15 cellular contexts compared by ENCODE assay signal in the genomic region with DNA sequence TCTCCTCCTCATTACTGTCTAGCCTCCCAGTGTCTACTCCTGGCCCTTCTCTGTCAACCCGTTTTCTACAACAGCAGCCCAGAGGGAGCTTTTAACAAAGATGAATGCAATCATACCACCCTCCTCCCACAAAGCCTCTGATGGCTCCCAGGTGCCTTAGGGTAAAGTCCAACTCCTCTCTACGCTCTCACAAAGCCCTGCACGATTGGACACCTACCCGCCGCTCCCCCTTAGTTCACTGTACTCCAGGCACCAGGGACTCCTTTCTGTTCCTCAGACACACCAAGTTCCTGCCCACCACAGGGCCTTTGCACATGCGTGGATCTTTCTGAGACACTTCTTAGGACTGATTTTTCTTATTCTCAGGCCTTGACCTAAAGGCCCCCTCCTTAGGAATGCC. TPM values are rescaled to one million over a fixed set of nuclear protein-coding genes. Genes with fewer than 3 reads are reported as not detected.
DNase-seq lines count a peak whose midpoint lies in the region; ATAC-seq and TF ChIP-seq lines count a peak whose summit lies in the region.
"Had no signal": no experiment of that assay in that cellular context is flagged by ENCODE, and none has a peak within 500 bp of the region (broad histone marks: within the 10 kb centered on the region; RNA-seq: fewer than 3 reads in every experiment).

No MANE protein-coding gene starts in this region.

- WGBS in esophagus squamous epithelium, 2 donors: 94 to 96% methylated on average over 6 of the region's 6 CpGs

- H3K36me3 Mint-ChIP-seq in activated CD8-positive, alpha-beta memory T cell treated with anti-CD3 and anti-CD28 coated beads, Interleukin-2, amount 10 ng/mL, durations not matched to agents 7 days and 5 days: peaks cover 5% of the 10 kb centered on the region
- peaks cover 80% of the 10 kb centered on the region for H3K36me3 Mint-ChIP-seq in stimulated activated effector memory CD8-positive, alpha-beta T cell treated with anti-CD3 and anti-CD28 coated beads, Interleukin-12 subunit alpha, Interleukin-12 subunit beta, amount 100 ng/mL, for 72 hours
- H3K36me3 Mint-ChIP-seq: CD14-positive monocyte had no signal

- H3K27me3 ChIP-seq in esophagus squamous epithelium: no peaks in the 10 kb centered on the region

- no peaks in the 10 kb centered on the region for H3K27me3 Mint-ChIP-seq in activated CD8-positive, alpha-beta memory T cell treated with anti-CD3 and anti-CD28 coated beads, Interleukin-2, amount 10 ng/mL, durations not matched to agents 7 days and 5 days

- H3K36me3 ChIP-seq in esophagus squamous epithelium: peaks cover 0 to 44% (median 6%) of the 10 kb centered on the region in 3 donors
- H3K36me3 ChIP-seq: HAP-1 had no signal

- no peaks in the 10 kb centered on the region for H3K9me3 ChIP-seq in esophagus squamous epithelium
- H3K9me3 ChIP-seq: HAP-1 had no signal

- CTCF ChIA-PET in activated CD8-positive, alpha-beta memory T cell treated with anti-CD3 and anti-CD28 coated beads, Interleukin-2, amount 10 ng/mL, durations not matched to agents 7 days and 5 days (lab: Charles Lee): interaction anchor here (0.8 to 5.0 kb wide), 20 partner anchors 9 to 222 kb away, joined by 3 to 74 read pairs (median 8); a partner anchor contains a TSS

- ATAC-seq in activated CD8-positive, alpha-beta memory T cell treated with anti-CD3 and anti-CD28 coated beads, Interleukin-2, amount 10 ng/mL, durations not matched to agents 7 days and 5 days: no peak
- ATAC-seq in left colon (peak; percentile 65), HG03460 (IDR thresholded peaks at IDR 0.05; ENCODE audit: unreplicated experiment) (no peak)
- ATAC-seq in stimulated activated effector memory CD8-positive, alpha-beta T cell treated with anti-CD3 and anti-CD28 coated beads, Interleukin-12 subunit alpha, Interleukin-12 subunit beta, amount 100 ng/mL, for 72 hours: no peak

- peaks cover 11% of the 10 kb centered on the region for H3K4me1 Mint-ChIP-seq in activated CD8-positive, alpha-beta memory T cell treated with anti-CD3 and anti-CD28 coated beads, Interleukin-2, amount 10 ng/mL, durations not matched to agents 7 days and 5 days
- H3K4me1 Mint-ChIP-seq in stimulated activated effector memory CD8-positive, alpha-beta T cell treated with anti-CD3 and anti-CD28 coated beads, Interleukin-12 subunit alpha, Interleukin-12 subunit beta, amount 100 ng/mL, for 72 hours: peaks cover 23% of the 10 kb centered on the region

- no peak for DNase-seq in activated CD8-positive, alpha-beta memory T cell treated with anti-CD3 and anti-CD28 coated beads, Interleukin-2, amount 10 ng/mL, durations not matched to agents 7 days and 5 days
- DNase-seq in activated CD8-positive, alpha-beta memory T cell treated with anti-CD3 and anti-CD28 coated beads for 24 hours: no peak
- DNase-seq in left colon (no peak), esophagus squamous epithelium (lab: John Stamatoyannopoulos, UW) (no peak)
- DNase-seq in stimulated activated effector memory CD8-positive, alpha-beta T cell treated with anti-CD3 and anti-CD28 coated beads, Interleukin-12 subunit alpha, Interleukin-12 subunit beta, amount 100 ng/mL, for 72 hours (ENCODE audit: low spot score in 2 of 2): no peak
- DNase-seq: KBM-7; NCI-H2107; NCI-H510A; NCI-H748 treated with DMSO at 0.1 percent for 48 hours; NK-92 treated with Interleukin-12 subunit alpha and Interleukin-12 subunit beta, amount 100 ng/mL, for 24 hours had no signal

- TF ChIP-seq POLR2A in esophagus squamous epithelium (IDR thresholded peaks at IDR 0.05): no peak

- H3K27ac Mint-ChIP-seq in activated CD8-positive, alpha-beta memory T cell treated with anti-CD3 and anti-CD28 coated beads, Interleukin-2, amount 10 ng/mL, durations not matched to agents 7 days and 5 days: peak overlapping the region; percentile 4
- H3K27ac Mint-ChIP-seq in stimulated activated effector memory CD8-positive, alpha-beta T cell treated with anti-CD3 and anti-CD28 coated beads, Interleukin-12 subunit alpha, Interleukin-12 subunit beta, amount 100 ng/mL, for 72 hours: peak overlapping the region; percentile 88

- H3K4me3 Mint-ChIP-seq in activated CD8-positive, alpha-beta memory T cell treated with anti-CD3 and anti-CD28 coated beads, Interleukin-2, amount 10 ng/mL, durations not matched to agents 7 days and 5 days: no peak overlapping the region
- H3K4me3 Mint-ChIP-seq in stimulated activated effector memory CD8-positive, alpha-beta T cell treated with anti-CD3 and anti-CD28 coated beads, Interleukin-12 subunit alpha, Interleukin-12 subunit beta, amount 100 ng/mL, for 72 hours: no peak overlapping the region
- H3K4me3 Mint-ChIP-seq: CD14-positive monocyte had no signal

- no peaks in the 10 kb centered on the region for H3K9me3 Mint-ChIP-seq in activated CD8-positive, alpha-beta memory T cell treated with anti-CD3 and anti-CD28 coated beads, Interleukin-2, amount 10 ng/mL, durations not matched to agents 7 days and 5 days (ENCODE audit: low read depth)
- H3K9me3 Mint-ChIP-seq in stimulated activated effector memory CD8-positive, alpha-beta T cell treated with anti-CD3 and anti-CD28 coated beads, Interleukin-12 subunit alpha, Interleukin-12 subunit beta, amount 100 ng/mL, for 72 hours: no peaks in the 10 kb centered on the region

- intact Hi-C loops in left colon (cut with DNase I, micrococcal nuclease): loop anchor here in 1 of 2 donors (5.0 kb wide), 1 partner anchor 97 kb away; no protein-coding TSS in a partner anchor
- intact Hi-C loops in esophagus squamous epithelium (cut with DNase I): no loop called here

- H3K4me1 ChIP-seq in esophagus squamous epithelium: peaks cover 3 to 15% (median 5%) of the 10 kb centered on the region in 3 donors
- H3K4me1 ChIP-seq: HAP-1 had no signal

- TF ChIP-seq CTCF in esophagus squamous epithelium (IDR thresholded peaks at IDR 0.05): no peak

- H3K4me3 ChIP-seq in esophagus squamous epithelium: no peak overlapping the region
- H3K4me3 ChIP-seq: HAP-1, SK-N-MC had no signal

- H3K27ac ChIP-seq in esophagus squamous epithelium: no peak overlapping the region
- H3K27ac ChIP-seq: 22Rv1, SK-N-MC had no signal

RNA-seq across cellular contexts. Expression of a gene that starts 17.4 kb away (rescaled TPM):
- 10 to 100 TPM; 19.7 to 20.2 TPM for total RNA-seq in activated CD8-positive, alpha-beta memory T cell treated with anti-CD3 and anti-CD28 coated beads, Interleukin-2, amount 10 ng/mL, durations not matched to agents 7 days and 5 days
- total RNA-seq in left colon: 1 to 10 TPM; 1.9 to 2.8 TPM
- 10 to 100 TPM in 1 of 4 donors, 1 to 10 TPM in 3; 3.5 to 10.9 (median 6.9) TPM for total RNA-seq in esophagus squamous epithelium

RNA-seq across cellular contexts. Expression of a gene that starts 23.5 kb away (rescaled TPM):
- 10 to 100 TPM; 34.4 to 47.9 TPM for total RNA-seq in activated CD8-positive, alpha-beta memory T cell treated with anti-CD3 and anti-CD28 coated beads, Interleukin-2, amount 10 ng/mL, durations not matched to agents 7 days and 5 days
- 1 to 10 TPM; 2.0 to 2.7 TPM for total RNA-seq in left colon
- total RNA-seq in esophagus squamous epithelium: 1 to 10 TPM in 2 of 4 donors, under 1 TPM in 2; 0.34 to 1.3 (median 0.91) TPM

RNA-seq across cellular contexts. Expression of a gene that starts 32.6 kb away (rescaled TPM):
- 1 to 10 TPM; 3.4 to 4.7 TPM for total RNA-seq in activated CD8-positive, alpha-beta memory T cell treated with anti-CD3 and anti-CD28 coated beads, Interleukin-2, amount 10 ng/mL, durations not matched to agents 7 days and 5 days
- total RNA-seq in left colon: 100 to 1,000 TPM; 145 to 152 TPM
- total RNA-seq in esophagus squamous epithelium: 10 to 100 TPM; 20.7 to 42.7 (median 28.8) TPM

RNA-seq across cellular contexts. Expression of a gene that starts 56.4 kb away (rescaled TPM):
- 10 to 100 TPM; 48.6 to 61.7 TPM for total RNA-seq in activated CD8-positive, alpha-beta memory T cell treated with anti-CD3 and anti-CD28 coated beads, Interleukin-2, amount 10 ng/mL, durations not matched to agents 7 days and 5 days
- total RNA-seq in left colon (10 to 100 TPM; 48.9 to 50.0 TPM), esophagus squamous epithelium (10 to 100 TPM; 58.8 to 86.8 (median 71.1) TPM)

Comparison
In these comparisons a context has a peak if more than half of its experiments do, and no peak if none do; other contexts are left out.
1. RNA of a gene that starts 23.5 kb away (total RNA-seq): 34.4 to 47.9 TPM in activated CD8-positive, alpha-beta memory T cell treated with anti-CD3 and anti-CD28 coated beads, Interleukin-2, amount 10 ng/mL, durations not matched to agents 7 days and 5 days; 2.0 to 2.7 TPM in left colon and 0.34 to 1.3 TPM in esophagus squamous epithelium; every median in the first group is over 4 times any median in the second.